ENCODE assay signal across 21 cellular contexts in the genomic region with DNA sequence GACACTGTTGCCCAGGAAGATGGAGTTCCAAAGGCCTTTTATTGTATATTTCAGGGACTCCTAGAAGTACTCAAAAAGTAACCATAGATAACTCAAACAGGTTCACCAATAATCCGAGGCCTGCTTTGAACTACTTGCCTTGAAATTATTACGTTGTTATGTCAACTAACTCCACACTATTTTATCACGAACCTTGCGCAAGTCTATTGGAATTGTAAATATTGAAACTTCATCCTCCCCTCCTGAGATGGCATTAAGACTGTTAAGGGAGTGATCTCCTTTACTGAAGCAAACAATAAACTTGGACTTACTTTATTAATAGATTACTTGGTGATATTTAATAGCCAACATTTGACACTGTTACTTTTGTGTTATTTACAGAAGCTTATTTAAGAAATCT.
DNase-seq lines count a peak whose midpoint lies in the region; ATAC-seq and TF ChIP-seq lines count a peak whose summit lies in the region.
"Had no signal": no experiment of that assay in that cellular context is flagged by ENCODE, and none has a peak within 500 bp of the region (broad histone marks: within the 10 kb centered on the region; RNA-seq: fewer than 3 reads in every experiment).

No MANE protein-coding gene starts in this region.

- H3K4me3 ChIP-seq in IMR-90 (ENCODE audit: insufficient read depth, low read depth, low read length): no peak overlapping the region
- H3K4me3 ChIP-seq in hepatocyte: no peak overlapping the region
- H3K4me3 ChIP-seq in mesodermal cell (ENCODE audit: extremely low read depth, insufficient read depth, low read length, poor library complexity, severe bottlenecking): no peak overlapping the region
- H3K4me3 ChIP-seq: BLaER1 treated with 17β-estradiol and CSF1 and Interleukin-3, amounts not matched to agents 10 nM and 100 nM had no signal

- CTCF ChIA-PET in IMR-90 (lab: Yijun Ruan, JAX): interaction anchor here (1.0 to 1.7 kb wide), 2 partner anchors 12 to 13 kb away, joined by 3 to 5 read pairs; no protein-coding TSS in a partner anchor

- intact Hi-C loops in IMR-90 (cut with micrococcal nuclease): no loop called here

- BruUV-seq in IMR-90 (replicated peaks; lab: Mats Ljungman, UMichigan): no TSS peak

- POLR2A ChIA-PET in IMR-90 (lab: Charles Lee; ENCODE audit: unreplicated experiment): no interaction called here

- H3K27me3 ChIP-seq in IMR-90 (ENCODE audit: control insufficient read depth, insufficient read depth, low read length) (peaks cover 4% of the 10 kb centered on the region), hepatocyte (no peaks in the 10 kb centered on the region)
- H3K27me3 ChIP-seq: BLaER1 treated with 17β-estradiol and CSF1 and Interleukin-3, amounts not matched to agents 10 nM and 100 nM had no signal

- H2AFZ ChIP-seq in IMR-90 (replicated peaks; ENCODE audit: low read length, poor library complexity): no peak overlapping the region
- no peak overlapping the region for H2AFZ ChIP-seq in hepatocyte

- H3K56ac ChIP-seq in IMR-90 (ENCODE audit: extremely low read depth, insufficient read depth, low read length): no peak overlapping the region

- H3K4me1 ChIP-seq in IMR-90 (ENCODE audit: control insufficient read depth, insufficient read depth, low read length) (no peaks in the 10 kb centered on the region), hepatocyte (ENCODE audit: insufficient read depth) (peaks cover 5% of the 10 kb centered on the region), mesodermal cell (ENCODE audit: control insufficient read depth, insufficient read depth, low read length, poor library complexity, severe bottlenecking) (peaks cover 20% of the 10 kb centered on the region)

- TF ChIP-seq RAD21 in IMR-90 (IDR thresholded peaks at IDR 0.05; ENCODE audit: low read length): no peak

- no peaks in the 10 kb centered on the region for H3K9me3 ChIP-seq in IMR-90 (ENCODE audit: control insufficient read depth, insufficient read depth, low read length)
- no peaks in the 10 kb centered on the region for H3K9me3 ChIP-seq in hepatocyte (ENCODE audit: low read depth)
- no peaks in the 10 kb centered on the region for H3K9me3 ChIP-seq in mesodermal cell (ENCODE audit: control insufficient read depth, low read length)
- H3K9me3 ChIP-seq: BLaER1 treated with 17β-estradiol and CSF1 and Interleukin-3, amounts not matched to agents 10 nM and 100 nM had no signal

- H3K9ac ChIP-seq in IMR-90 (ENCODE audit: low read depth, low read length): no peak overlapping the region
- H3K9ac ChIP-seq: BLaER1 treated with 17β-estradiol and CSF1 and Interleukin-3, amounts not matched to agents 10 nM and 100 nM had no signal

- no peak overlapping the region for H3K4ac ChIP-seq in IMR-90 (ENCODE audit: low read depth, low read length)

- H3K9me2 ChIP-seq in hepatocyte (replicated peaks; ENCODE audit: insufficient read depth): no peaks in the 10 kb centered on the region

- H4K20me1 ChIP-seq in IMR-90 (ENCODE audit: insufficient read depth, low read length): no peaks in the 10 kb centered on the region
- H4K20me1 ChIP-seq in hepatocyte (ENCODE audit: insufficient read depth, poor library complexity, severe bottlenecking): no peaks in the 10 kb centered on the region
- H4K20me1 ChIP-seq: BLaER1 treated with 17β-estradiol and CSF1 and Interleukin-3, amounts not matched to agents 10 nM and 100 nM had no signal

- H4K91ac ChIP-seq in IMR-90 (ENCODE audit: insufficient read depth, low read depth, low read length): no peak overlapping the region

- no peak for TF ChIP-seq POLR2A in IMR-90 (IDR thresholded peaks at IDR 0.05; ENCODE audit: low read depth, low read length)

- no peak overlapping the region for H3K27ac ChIP-seq in IMR-90 (ENCODE audit: insufficient read depth, low read length)
- no peak overlapping the region for H3K27ac ChIP-seq in hepatocyte
- peak overlapping the region; percentile 19 for H3K27ac ChIP-seq in mesodermal cell (ENCODE audit: low read depth, low read length, severe bottlenecking)
- H3K27ac ChIP-seq: BLaER1 treated with 17β-estradiol and CSF1 and Interleukin-3, amounts not matched to agents 10 nM and 100 nM had no signal

- H3K79me2 ChIP-seq in hepatocyte: no peaks in the 10 kb centered on the region

- dilution Hi-C loops in IMR-90 (cut with HindIII; ENCODE audit: low sequenced_read_pairs, unreplicated experiment): no loop called here

- no peak overlapping the region for H3K23ac ChIP-seq in IMR-90 (ENCODE audit: low read depth, low read length)

- no peak overlapping the region for H2AK9ac ChIP-seq in IMR-90 (replicated peaks; ENCODE audit: low read depth, low read length, poor library complexity)

- no peak for TF ChIP-seq CTCF in IMR-90 (conservative IDR thresholded peaks at IDR 0.05; ENCODE audit: low read depth, low read length)
- TF ChIP-seq CTCF in hepatocyte (IDR thresholded peaks at IDR 0.05; ENCODE audit: poor library complexity): no peak

- no CpG with 5 or more reads among the region's 4 CpGs for WGBS in IMR-90 (ENCODE audit: extremely low coverage in 2 of 2, insufficient read length in 1 of 2), 2 experiments
- 50% methylated on average over 4 of the region's 4 CpGs for WGBS in hepatocyte (ENCODE audit: low lambda C conversion rate, missing lambda C conversion rate)
- WGBS in mesodermal cell (ENCODE audit: insufficient coverage in 2 of 2), 2 experiments: 100% methylated on average over 2 of the region's 4 CpGs; no CpG with 5 or more reads in 1 of the 2 experiments

- H4K5ac ChIP-seq in IMR-90 (ENCODE audit: low read depth, low read length): no peak overlapping the region

- H2BK120ac ChIP-seq in IMR-90 (ENCODE audit: low read depth, low read length): no peak overlapping the region

- H3K18ac ChIP-seq in IMR-90 (ENCODE audit: low read depth, low read length): no peak overlapping the region

- in situ Hi-C loops in IMR-90 (cut with MboI; ENCODE audit: low sequenced_read_pairs): no loop called here

- no peak overlapping the region for H2BK5ac ChIP-seq in IMR-90 (ENCODE audit: low read depth, low read length, poor library complexity, severe bottlenecking)

- no peaks in the 10 kb centered on the region for H3K9me1 ChIP-seq in IMR-90 (ENCODE audit: insufficient read depth, low read length)

- no peak overlapping the region for H4K8ac ChIP-seq in IMR-90 (ENCODE audit: low read depth in 2 of 2, low read length in 2 of 2)

- H3K36me3 ChIP-seq in IMR-90 (ENCODE audit: control insufficient read depth, insufficient read depth, low read length) (no peaks in the 10 kb centered on the region), hepatocyte (replicated peaks; ENCODE audit: insufficient read depth, low read depth) (no peaks in the 10 kb centered on the region), mesodermal cell (ENCODE audit: control insufficient read depth, insufficient read depth, low read length) (no peaks in the 10 kb centered on the region)
- H3K36me3 ChIP-seq: BLaER1 treated with 17β-estradiol and CSF1 and Interleukin-3, amounts not matched to agents 10 nM and 100 nM had no signal

- DNase-seq in IMR-90 (no peak), hepatocyte (ENCODE audit: low spot score) (peak; percentile 36), GM19240 (ENCODE audit: insufficient read length, low spot score) (no peak), GDM1 (lab: John Stamatoyannopoulos, UW) (no peak)
- DNase-seq in stimulated activated CD4-positive, alpha-beta T cell treated with anti-CD3 and anti-CD28 coated beads, Interleukin-2, amount 100 ng/mL, for 48 hours: no peak
- DNase-seq in activated naive CD4-positive, alpha-beta T cell treated with anti-CD3 and anti-CD28 coated beads, Interleukin-2, amount 50 U/mL, for 16 hours: no peak
- DNase-seq: Calu3; CD8-positive, alpha-beta T cell; H7; KG1; NCI-H1092 treated with DMSO at 0.1 percent for 48 hours; NCI-H146; NCI-H2029; NCI-H345; NCI-H524; NCI-H774; SIG-M5 had no signal

- H3K79me1 ChIP-seq in IMR-90 (ENCODE audit: low read depth in 1 of 2, low read length in 2 of 2): no peaks in the 10 kb centered on the region

- H2BK20ac ChIP-seq in IMR-90 (ENCODE audit: low read depth, low read length): no peak overlapping the region

- H2BK15ac ChIP-seq in IMR-90 (ENCODE audit: low read depth, low read length): no peak overlapping the region

- H3K4me2 ChIP-seq in IMR-90 (ENCODE audit: low read depth, low read length): no peak overlapping the region
- no peak overlapping the region for H3K4me2 ChIP-seq in hepatocyte

- H3K14ac ChIP-seq in IMR-90 (replicated peaks; ENCODE audit: low read depth, low read length): no peak overlapping the region

- no peak for ATAC-seq in IMR-90 (ENCODE audit: low read depth)
- ATAC-seq: CD8-positive, alpha-beta T cell; Panc1; SK-N-SH treated with all-trans-retinoic acid at 6 μM for 48 hours had no signal

- no peak overlapping the region for H2AK5ac ChIP-seq in IMR-90 (ENCODE audit: low read depth, low read length)

TF ChIP-seq in IMR-90, 13 proteins besides CTCF, POLR2A, EP300 and RAD21:
- TF ChIP-seq CEBPB (IDR thresholded peaks at IDR 0.05; ENCODE audit: low read depth, low read length): peak; percentile 68
- no peak for TF ChIP-seq FOS (IDR thresholded peaks at IDR 0.05; ENCODE audit: low read depth, low read length)
- TF ChIP-seq CHD1 (IDR thresholded peaks at IDR 0.05; ENCODE audit: low read depth, low read length): no peak
